In the genomic region with DNA sequence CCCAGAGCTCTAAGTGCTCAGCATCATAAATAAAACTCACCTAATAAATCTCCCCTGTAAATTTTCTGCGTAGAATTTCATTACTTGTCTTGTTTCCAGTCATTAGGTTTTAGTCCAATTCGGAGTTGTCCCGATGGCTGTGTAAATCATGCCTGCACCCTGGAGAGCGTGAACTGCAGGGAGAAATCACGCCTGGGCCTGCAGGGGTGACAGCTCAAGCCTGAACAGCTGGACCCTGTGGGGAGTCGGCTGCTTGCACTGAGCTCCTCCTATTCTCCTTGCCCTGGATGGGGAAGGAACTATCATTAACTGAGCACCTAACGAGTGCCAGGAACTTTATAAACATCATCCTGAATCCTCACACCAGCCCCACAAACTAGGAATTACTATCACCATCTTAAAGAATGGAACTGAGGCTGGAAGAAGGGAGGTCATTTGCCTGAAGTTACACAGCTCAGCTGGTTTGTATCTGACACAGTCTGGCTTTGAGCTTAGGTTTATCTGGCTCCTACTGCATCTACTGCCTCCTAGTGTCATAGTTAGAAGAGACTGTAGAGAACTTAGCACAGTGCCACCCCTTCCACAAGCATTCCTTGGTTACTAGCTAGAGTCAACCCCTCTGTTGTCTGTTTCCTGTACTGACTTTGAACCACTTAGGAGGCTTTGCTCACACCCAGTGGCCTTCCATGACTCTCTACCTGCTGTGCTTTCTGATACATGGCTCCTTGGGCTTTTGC, we compare ENCODE assay signal across 9 cellular contexts.
DNase-seq lines count a peak whose midpoint lies in the region; ATAC-seq and TF ChIP-seq lines count a peak whose summit lies in the region.
"Had no signal": no experiment of that assay in that cellular context is flagged by ENCODE, and none has a peak within 500 bp of the region (broad histone marks: within the 10 kb centered on the region; RNA-seq: fewer than 3 reads in every experiment).

No MANE protein-coding gene starts in this region.

- no peak overlapping the region for H3K4me3 ChIP-seq in AG10803 (ENCODE audit: low read length)
- H3K4me3 ChIP-seq: testis had no signal

- peak; percentile 61 for TF ChIP-seq CTCF in AG10803 (conservative IDR thresholded peaks at IDR 0.05; ENCODE audit: low read length)

- ATAC-seq in HG03469 (IDR thresholded peaks at IDR 0.05; ENCODE audit: unreplicated experiment) = no peak
- no peak for ATAC-seq in HG03521 (IDR thresholded peaks at IDR 0.05; ENCODE audit: unreplicated experiment)
- no peak for ATAC-seq in HG03097 (IDR thresholded peaks at IDR 0.05; ENCODE audit: low FRiP score, unreplicated experiment)

- peak; percentile 46 for DNase-seq in AG10803 (ENCODE audit: low read depth)
- DNase-seq in GM19238 (ENCODE audit: insufficient read length, low spot score) = peak; percentile 58
- peak; percentile 58 for DNase-seq in RPMI8226
- DNase-seq in glomerular visceral epithelial cell (ENCODE audit: extremely low spot score) = peak; percentile 18
- DNase-seq in NCI-H1092 (lab: John Stamatoyannopoulos, UW) = no peak
- DNase-seq: testis had no signal
